Comparison of ENCODE assay signal across 15 cellular contexts in the genomic region with DNA sequence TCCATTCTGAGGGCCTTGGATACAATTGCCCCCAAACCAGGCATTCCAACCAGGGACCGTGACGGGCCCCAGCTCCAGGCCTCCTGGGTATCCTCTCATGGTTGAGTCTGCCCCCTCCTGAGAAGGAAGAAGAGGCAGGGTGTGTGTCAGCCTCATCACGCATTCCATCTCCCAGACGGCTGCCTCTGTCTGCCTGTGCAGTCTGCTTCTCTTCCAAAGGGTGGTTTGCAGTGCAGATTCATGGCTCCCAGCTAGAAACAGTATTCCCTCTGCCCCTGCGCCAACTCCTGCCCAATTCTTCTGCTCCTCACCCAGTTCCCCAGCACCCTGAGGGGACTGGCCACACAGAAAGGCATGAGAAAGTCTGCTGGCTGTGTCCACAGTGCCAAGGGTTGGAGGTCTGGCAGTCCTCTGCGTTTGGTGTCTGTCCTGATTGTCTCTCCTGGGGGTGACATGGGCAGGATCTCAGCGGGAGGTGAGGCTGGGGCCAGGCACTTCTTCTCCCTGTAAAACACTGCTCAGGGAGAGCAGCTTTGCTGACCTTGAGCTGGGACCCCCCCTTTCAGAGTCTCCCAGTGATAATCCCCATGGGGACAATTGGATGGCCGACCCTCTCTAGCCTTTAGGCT.
DNase-seq lines count a peak whose midpoint lies in the region; ATAC-seq and TF ChIP-seq lines count a peak whose summit lies in the region.
"Had no signal": no experiment of that assay in that cellular context is flagged by ENCODE, and none has a peak within 500 bp of the region (broad histone marks: within the 10 kb centered on the region; RNA-seq: fewer than 3 reads in every experiment).

No MANE protein-coding gene starts in this region.

- peaks cover 5% of the 10 kb centered on the region for H3K9me3 Mint-ChIP-seq in activated naive CD4-positive, alpha-beta T cell treated with anti-CD3 and anti-CD28 coated beads, Interleukin-2, amount 10 ng/mL, durations not matched to agents 7 days and 5 days
- H3K9me3 Mint-ChIP-seq in activated T-cell treated with anti-CD3 and anti-CD28 coated beads, Interleukin-2, amount 50 U/mL, for 4 hours, result no peaks in the 10 kb centered on the region

- CTCF ChIA-PET in activated naive CD4-positive, alpha-beta T cell treated with anti-CD3 and anti-CD28 coated beads, Interleukin-2, amount 10 ng/mL, durations not matched to agents 7 days and 5 days (lab: Charles Lee), result interaction anchor here (1.4 kb wide), 1 partner anchor 26 kb away, joined by 3 read pairs; no protein-coding TSS in a partner anchor

- no peak for ATAC-seq in activated T-cell treated with anti-CD3 and anti-CD28 coated beads, Interleukin-2, amount 50 U/mL, for 4 hours
- ATAC-seq: A549, GM12878 had no signal

- peak; percentile 9 for DNase-seq in activated naive CD4-positive, alpha-beta T cell treated with anti-CD3 and anti-CD28 coated beads, Interleukin-2, amount 10 ng/mL, durations not matched to agents 7 days and 5 days
- DNase-seq in activated naive CD4-positive, alpha-beta T cell (lab: John Stamatoyannopoulos, UW), result no peak
- DNase-seq in astrocyte of the hippocampus (ENCODE audit: low read depth, low spot score) (peak; percentile 45), kidney glomerular epithelial cell (lab: John Stamatoyannopoulos, UW) (peak; percentile 61), suprapubic skin (ENCODE audit: low spot score in 2 of 2) (peak; percentile 35 to 66), NCI-H82 (lab: John Stamatoyannopoulos, UW) (no peak)
- no peak for DNase-seq in stimulated activated CD4-positive, alpha-beta T cell treated with anti-CD3 and anti-CD28 coated beads, Interleukin-4, amount 100 ng/mL, for 1 hour
- DNase-seq in activated T-cell treated with anti-CD3 and anti-CD28 coated beads, Interleukin-2, amount 50 U/mL, for 4 hours, result no peak
- DNase-seq: DMS53, erythroblast, NCI-H1436, NCI-H69, WERI-Rb-1 had no signal

- H3K4me1 Mint-ChIP-seq in activated naive CD4-positive, alpha-beta T cell treated with anti-CD3 and anti-CD28 coated beads, Interleukin-2, amount 10 ng/mL, durations not matched to agents 7 days and 5 days, result peaks cover 33% of the 10 kb centered on the region
- peaks cover 19% of the 10 kb centered on the region for H3K4me1 Mint-ChIP-seq in activated T-cell treated with anti-CD3 and anti-CD28 coated beads, Interleukin-2, amount 50 U/mL, for 4 hours (ENCODE audit: low read depth)

- H3K36me3 ChIP-seq in suprapubic skin, result no peaks in the 10 kb centered on the region

- no peaks in the 10 kb centered on the region for H3K36me3 Mint-ChIP-seq in activated naive CD4-positive, alpha-beta T cell treated with anti-CD3 and anti-CD28 coated beads, Interleukin-2, amount 10 ng/mL, durations not matched to agents 7 days and 5 days
- H3K36me3 Mint-ChIP-seq in activated T-cell treated with anti-CD3 and anti-CD28 coated beads, Interleukin-2, amount 50 U/mL, for 4 hours (ENCODE audit: insufficient read depth), result no peaks in the 10 kb centered on the region

- no peak overlapping the region for H3K4me3 ChIP-seq in suprapubic skin
- H3K4me3 ChIP-seq: A549, GM12878 had no signal

- TF ChIP-seq EP300 in suprapubic skin (IDR thresholded peaks at IDR 0.05), result no peak

- peaks cover 24% of the 10 kb centered on the region for H3K27me3 Mint-ChIP-seq in activated naive CD4-positive, alpha-beta T cell treated with anti-CD3 and anti-CD28 coated beads, Interleukin-2, amount 10 ng/mL, durations not matched to agents 7 days and 5 days
- no peaks in the 10 kb centered on the region for H3K27me3 Mint-ChIP-seq in activated T-cell treated with anti-CD3 and anti-CD28 coated beads, Interleukin-2, amount 50 U/mL, for 4 hours (ENCODE audit: low read depth)

- 84% methylated on average over 8 of the region's 8 CpGs for whole genome bisulfite sequencing in suprapubic skin

- H3K27ac Mint-ChIP-seq in activated naive CD4-positive, alpha-beta T cell treated with anti-CD3 and anti-CD28 coated beads, Interleukin-2, amount 10 ng/mL, durations not matched to agents 7 days and 5 days, result no peak overlapping the region

- H3K27ac ChIP-seq in suprapubic skin, result no peak overlapping the region
- H3K27ac ChIP-seq: A549, WERI-Rb-1 had no signal

- no peak for TF ChIP-seq POLR2A in suprapubic skin (IDR thresholded peaks at IDR 0.05)

- no peaks in the 10 kb centered on the region for H3K27me3 ChIP-seq in suprapubic skin

- TF ChIP-seq CTCF in suprapubic skin (IDR thresholded peaks at IDR 0.05), result no peak

- H3K9me3 ChIP-seq in suprapubic skin, result no peaks in the 10 kb centered on the region
- H3K9me3 ChIP-seq: A549 had no signal

- H3K4me3 Mint-ChIP-seq in activated naive CD4-positive, alpha-beta T cell treated with anti-CD3 and anti-CD28 coated beads, Interleukin-2, amount 10 ng/mL, durations not matched to agents 7 days and 5 days, result no peak overlapping the region
- H3K4me3 Mint-ChIP-seq in activated T-cell treated with anti-CD3 and anti-CD28 coated beads, Interleukin-2, amount 50 U/mL, for 4 hours, result no peak overlapping the region

- peaks cover 24% of the 10 kb centered on the region for H3K4me1 ChIP-seq in suprapubic skin
- H3K4me1 ChIP-seq: A549 had no signal

Comparison
In these comparisons a context has a peak if more than half of its experiments do, and no peak if none do; other contexts are left out.
1. DNase-seq: peak in activated naive CD4-positive, alpha-beta T cell treated with anti-CD3 and anti-CD28 coated beads, Interleukin-2, amount 10 ng/mL, durations not matched to agents 7 days and 5 days (single experiment), astrocyte of the hippocampus (single experiment), kidney glomerular epithelial cell (single experiment) and suprapubic skin (2 of 2); none in activated naive CD4-positive, alpha-beta T cell (0 of 4), NCI-H82 (single experiment), stimulated activated CD4-positive, alpha-beta T cell treated with anti-CD3 and anti-CD28 coated beads, Interleukin-4, amount 100 ng/mL, for 1 hour (single experiment) and activated T-cell treated with anti-CD3 and anti-CD28 coated beads, Interleukin-2, amount 50 U/mL, for 4 hours (single experiment).